13 cellular contexts compared by ENCODE assay signal in the genomic region with DNA sequence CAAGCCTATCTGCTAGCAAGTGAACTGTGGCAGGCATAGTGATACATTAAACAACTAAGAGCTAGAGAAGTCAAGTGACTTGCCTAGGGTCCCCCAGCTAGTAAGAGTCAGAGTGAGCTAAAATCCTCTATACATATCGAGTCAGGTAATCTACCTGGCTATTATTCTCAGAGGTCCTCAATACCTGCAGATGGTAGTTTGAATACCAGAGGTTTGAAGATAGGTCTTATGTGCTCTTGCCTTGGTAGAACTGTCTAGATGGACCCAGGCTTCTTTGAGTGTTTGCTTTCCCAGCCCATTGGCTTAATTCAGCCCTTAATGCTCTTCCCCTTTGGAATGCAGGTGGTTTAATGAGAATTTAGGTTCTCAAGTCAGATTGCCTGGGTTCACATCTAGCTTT. TPM values are rescaled to one million over a fixed set of nuclear protein-coding genes. Genes with fewer than 3 reads are reported as not detected.
A peak's percentile ranks its signal among the peaks of the same experiment; 100 is the strongest.
DNase-seq lines count a peak whose midpoint lies in the region; ATAC-seq, FAIRE-seq and TF ChIP-seq lines count a peak whose summit lies in the region.
"Had no signal": no experiment of that assay in that cellular context is flagged by ENCODE, and none has a peak within 500 bp of the region (broad histone marks: within the 10 kb centered on the region; RNA-seq: fewer than 3 reads in every experiment).

No MANE protein-coding gene starts in this region.

- no peak for DNase-seq in CD4-positive, alpha-beta memory T cell
- DNase-seq in GM12878 (ENCODE audit: low read depth, low spot score) (no peak), KBM-7 (no peak), SHP77 (lab: John Stamatoyannopoulos, UW) (no peak), NCI-H2029 (lab: John Stamatoyannopoulos, UW) (no peak)
- no peak for DNase-seq in naive thymus-derived CD8-positive, alpha-beta T cell
- DNase-seq: DMS79 treated with DMSO at 0.1 percent for 48 hours; stimulated activated naive CD4-positive, alpha-beta T cell treated with Interleukin-2 at 50 U/mL for 16 hours had no signal

- no peaks in the 10 kb centered on the region for H3K9me3 ChIP-seq in CD4-positive, alpha-beta memory T cell (ENCODE audit: control insufficient read depth in 1 of 2, low read length in 2 of 2)
- H3K9me3 ChIP-seq in GM12878 (replicated peaks; ENCODE audit: control insufficient read depth, insufficient read depth, low read length), result no peaks in the 10 kb centered on the region

- no peaks in the 10 kb centered on the region for H3K9me3 Mint-ChIP-seq in CD4-positive, alpha-beta memory T cell
- H3K9me3 Mint-ChIP-seq in naive thymus-derived CD8-positive, alpha-beta T cell, result no peaks in the 10 kb centered on the region

- peak overlapping the region in 6 of 7 donors; percentile 30 to 95 (median 92) for H3K27ac Mint-ChIP-seq in CD4-positive, alpha-beta memory T cell
- H3K27ac Mint-ChIP-seq in naive thymus-derived CD8-positive, alpha-beta T cell, result peak overlapping the region; percentile 37 to 96 (median 90)

- no peaks in the 10 kb centered on the region for H4K20me1 ChIP-seq in KMS-11 (ENCODE audit: insufficient read depth)
- no peaks in the 10 kb centered on the region for H4K20me1 ChIP-seq in GM12878 (ENCODE audit: control insufficient read depth, insufficient read depth)

- H3K27me3 Mint-ChIP-seq in CD4-positive, alpha-beta memory T cell, result no peaks in the 10 kb centered on the region
- H3K27me3 Mint-ChIP-seq in naive thymus-derived CD8-positive, alpha-beta T cell, result peaks cover 0 to 2% (median 0%) of the 10 kb centered on the region in 5 donors

- no peak for ATAC-seq in GM12878
- ATAC-seq in naive thymus-derived CD8-positive, alpha-beta T cell, result no peak
- no peak for ATAC-seq in HG02870 (IDR thresholded peaks at IDR 0.05; ENCODE audit: unreplicated experiment)

- H3K36me3 ChIP-seq in CD4-positive, alpha-beta memory T cell (ENCODE audit: insufficient read depth, low read length), result peaks cover 4% of the 10 kb centered on the region
- no peaks in the 10 kb centered on the region for H3K36me3 ChIP-seq in KMS-11 (ENCODE audit: insufficient read depth)
- H3K36me3 ChIP-seq in GM12878 (ENCODE audit: control insufficient read depth in 2 of 2, insufficient read depth in 2 of 2, low read length in 1 of 2), result no peaks in the 10 kb centered on the region; a peak in 1 of 4 replicates

- no peak for TF ChIP-seq RAD21 in GM12878 (IDR thresholded peaks at IDR 0.05; ENCODE audit: insufficient read depth, low read depth, low read length)

- SMC1A ChIA-PET in GM12878 (lab: Charles Lee; ENCODE audit: uncharacterized antibody, unreplicated experiment), result interaction anchor here (0.7 to 1.4 kb wide), 4 partner anchors 8 to 342 kb away, joined by 3 to 6 read pairs (median 4); no protein-coding TSS in a partner anchor

- intact Hi-C loops in CD4-positive, alpha-beta memory T cell (cut with micrococcal nuclease), result loop anchor here (1.0 to 5.0 kb wide), 2 partner anchors 73 to 199 kb away; a partner anchor contains a TSS
- intact Hi-C loops in GM12878 (cut with micrococcal nuclease; ENCODE audit: unreplicated experiment), result loop anchor here (5.0 kb wide), 1 partner anchor 74 kb away; a partner anchor contains a TSS

- H3K36me3 Mint-ChIP-seq in CD4-positive, alpha-beta memory T cell, result peaks cover 12 to 15% of the 10 kb centered on the region in 2 donors
- peaks cover 0 to 14% (median 0%) of the 10 kb centered on the region in 3 donors for H3K36me3 Mint-ChIP-seq in naive thymus-derived CD8-positive, alpha-beta T cell

- POLR2A ChIA-PET in CD4-positive, alpha-beta memory T cell (lab: Charles Lee; ENCODE audit: partially characterized antibody), result interaction anchor here (0.8 to 2.2 kb wide), 7 partner anchors 52 to 1240 kb away, joined by 3 to 19 read pairs (median 5); a partner anchor contains a TSS
- POLR2A ChIA-PET in GM12878 (lab: Charles Lee), result interaction anchor here (0.5 to 4.0 kb wide), 3 partner anchors 52 to 410 kb away, joined by 5 to 16 read pairs (median 7); a partner anchor contains a TSS
- POLR2A ChIA-PET in naive thymus-derived CD8-positive, alpha-beta T cell (lab: Charles Lee), result interaction anchor here (1.0 to 3.5 kb wide), 5 partner anchors 52 to 411 kb away, joined by 3 to 22 read pairs (median 12); a partner anchor contains a TSS

- H2AFZ ChIP-seq in KMS-11 (ENCODE audit: low read depth) (no peak overlapping the region), GM12878 (ENCODE audit: control insufficient read depth, low read depth, low read length) (no peak overlapping the region)

- peak overlapping the region; percentile 78 for H3K27ac ChIP-seq in CD4-positive, alpha-beta memory T cell (ENCODE audit: low read depth, low read length)
- H3K27ac ChIP-seq in KMS-11 (no peak overlapping the region), GM12878 (ENCODE audit: control insufficient read depth, insufficient read depth) (no peak overlapping the region)

- peak overlapping the region; percentile 86 to 93 (median 90) for H3K4me3 Mint-ChIP-seq in CD4-positive, alpha-beta memory T cell
- peak overlapping the region; percentile 82 to 97 (median 92) for H3K4me3 Mint-ChIP-seq in naive thymus-derived CD8-positive, alpha-beta T cell

- BruUV-seq in GM12878 (replicated peaks; lab: Mats Ljungman, UMichigan), result no TSS peak

- peaks cover 15% of the 10 kb centered on the region for H3K4me1 ChIP-seq in CD4-positive, alpha-beta memory T cell (ENCODE audit: insufficient read depth, low read length)
- H3K4me1 ChIP-seq in KMS-11 (ENCODE audit: low read depth, poor library complexity, severe bottlenecking), result peaks cover 7% of the 10 kb centered on the region
- peaks cover 12% of the 10 kb centered on the region for H3K4me1 ChIP-seq in GM12878 (ENCODE audit: control insufficient read depth, insufficient read depth, low read length)

- 67% methylated on average over 1 of the region's 1 CpG for WGBS in GM12878 (ENCODE audit: insufficient coverage, insufficient replicate concordance, low lambda C conversion rate, missing lambda C conversion rate)

- H3K9ac ChIP-seq in KMS-11 (no peak overlapping the region), GM12878 (ENCODE audit: control insufficient read depth, insufficient read depth, low read length) (no peak overlapping the region)

- no peak for TF ChIP-seq EP300 in GM12878 (IDR thresholded peaks at IDR 0.05; ENCODE audit: borderline replicate concordance in 1 of 2, control insufficient read depth in 1 of 2, low read depth in 2 of 2, low read length in 2 of 2)

- no peak for TF ChIP-seq POLR2A in GM12878 (IDR thresholded peaks at IDR 0.05; ENCODE audit: low read depth, low read length)

- CTCF ChIA-PET in CD4-positive, alpha-beta memory T cell (lab: Charles Lee; ENCODE audit: partially characterized antibody), result interaction anchor here (2.0 kb wide), 1 partner anchor 58 kb away, joined by 8 read pairs; no protein-coding TSS in a partner anchor
- CTCF ChIA-PET in GM12878 (lab: Yijun Ruan, JAX), result interaction anchor here (0.8 kb wide), 1 partner anchor 36 kb away, joined by 4 read pairs; no protein-coding TSS in a partner anchor

- TF ChIP-seq CTCF in KMS-11 (conservative IDR thresholded peaks at IDR 0.05; ENCODE audit: low read depth, low read length), result no peak
- TF ChIP-seq CTCF in GM12878 (IDR thresholded peaks at IDR 0.05 in 2 of 3, conservative IDR thresholded peaks at IDR 0.05 in 1 of 3; ENCODE audit: control insufficient read depth in 2 of 3, extremely low read depth in 1 of 3, insufficient read depth in 1 of 3, low read depth in 3 of 3, low read length in 3 of 3), result no peak

- no peak overlapping the region for H3K4me3 ChIP-seq in CD4-positive, alpha-beta memory T cell (ENCODE audit: low read length in 2 of 2)
- H3K4me3 ChIP-seq in KMS-11 (IDR thresholded peaks at IDR 0.05; ENCODE audit: insufficient read depth, low read depth, low read length), result no peak overlapping the region
- H3K4me3 ChIP-seq in GM12878, result peak overlapping the region; percentile 92

- H3K4me2 ChIP-seq in KMS-11, result 0 out of 2 replicates have a peak overlapping the region, but pooled peaks have one; percentile 65
- H3K4me2 ChIP-seq in GM12878 (ENCODE audit: control insufficient read depth, insufficient read depth), result peak overlapping the region; percentile 82; the same call in 1 of the 2 replicates

- FAIRE-seq in GM12878 (lab: Jason Lieb, UNC), result no peak

- RAD21 ChIA-PET in GM12878 (lab: Charles Lee; ENCODE audit: unreplicated experiment), result interaction anchor here (1.3 to 1.5 kb wide), 2 partner anchors 73 to 121 kb away, joined by 3 read pairs; no protein-coding TSS in a partner anchor

- H3K79me2 ChIP-seq in KMS-11 (ENCODE audit: insufficient read depth, low read depth) (no peaks in the 10 kb centered on the region), GM12878 (ENCODE audit: control insufficient read depth, insufficient read depth, low read length) (peaks cover 6% of the 10 kb centered on the region; the same call in 1 of the 2 replicates)

- H3K4me1 Mint-ChIP-seq in CD4-positive, alpha-beta memory T cell, result peaks cover 11 to 28% (median 21%) of the 10 kb centered on the region in 4 donors
- H3K4me1 Mint-ChIP-seq in naive thymus-derived CD8-positive, alpha-beta T cell, result peaks cover 10 to 28% (median 24%) of the 10 kb centered on the region in 4 donors

- in situ Hi-C loops in GM12878 (cut with MboI), result no loop called here
- in situ Hi-C loops in KBM-7 (cut with MboI; ENCODE audit: low pct_unique_long_range_greater_than_20kb, low sequenced_read_pairs), result no loop called here

- no peaks in the 10 kb centered on the region for H3K27me3 ChIP-seq in CD4-positive, alpha-beta memory T cell (ENCODE audit: insufficient read depth, low read length)
- no peaks in the 10 kb centered on the region for H3K27me3 ChIP-seq in KMS-11 (ENCODE audit: insufficient read depth, low read depth)
- H3K27me3 ChIP-seq in GM12878 (replicated peaks in 1 of 2; ENCODE audit: control insufficient read depth in 2 of 2, insufficient read depth in 2 of 2, low read length in 1 of 2), result no peaks in the 10 kb centered on the region

RNA-seq across cellular contexts. Expression of a gene that starts 1.1 kb away (rescaled TPM):
- 100 to 1,000 TPM; 148 to 151 TPM for total RNA-seq in CD4-positive, alpha-beta memory T cell
- 100 to 1,000 TPM; 134 to 137 TPM for polyA plus RNA-seq in CD4-positive, alpha-beta memory T cell
- 81.3 and 83.1 TPM in 2 replicates for total RNA-seq in GM12878 (2013; cell fraction: nucleolus; rRNA removed)
- total RNA-seq in GM12878 (2014; rRNA removed) (119 and 121 TPM in 2 replicates), GM12878 (2014; rRNA removed; fragmentation: Illumina TruSeq; extraction: Trizol) (114 and 116 TPM in 2 replicates), GM12878 (2021) (142 and 149 TPM in 2 replicates)
- 250 TPM for polyA plus RNA-seq in GM12878 (2011; ENCODE audit: low read depth)
- polyA plus RNA-seq in GM12878 (2011; rRNA removed) (132 and 210 TPM in 2 replicates), GM12878 (2014; fragmentation: Illumina TruSeq; extraction: Trizol) (143 and 148 TPM in 2 replicates), GM12878 (2014; fragmentation: Nextera tagmentation; extraction: Ambion mirVana) (100 to 1,000 TPM; 159 to 205 TPM), GM12878 (2014; rRNA removed) (129 and 130 TPM in 2 replicates), GM12878 (2016; fragmentation: Nextera tagmentation; extraction: Ambion mirVana) (100 to 1,000 TPM in 1 of 2 experiments, 10 to 100 TPM in 1; 90.4 to 101 TPM)
- 267 and 311 TPM in 2 replicates for polyA plus RNA-seq in GM12878 (2011; cell fraction: cytosol; rRNA removed)
- 261 and 310 TPM in 2 replicates for polyA plus RNA-seq in GM12878 (2011; cell fraction: nucleus; rRNA removed)
- polyA plus RNA-seq in GM12878 (2012), result 202 and 229 TPM in 2 replicates
- polyA minus RNA-seq in GM12878 (2011; rRNA and poly(A)+ RNA removed), result 253 and 261 TPM in 2 replicates
- 54.1 and 60.4 TPM in 2 replicates for polyA minus RNA-seq in GM12878 (2011; cell fraction: cytosol; rRNA and poly(A)+ RNA removed)
- 30.6 and 48.4 TPM in 2 replicates for polyA minus RNA-seq in GM12878 (2011; cell fraction: nucleus; rRNA and poly(A)+ RNA removed)
- 100 to 1,000 TPM; 146 to 149 TPM for total RNA-seq in naive thymus-derived CD8-positive, alpha-beta T cell
- polyA plus RNA-seq in naive thymus-derived CD8-positive, alpha-beta T cell, result 100 to 1,000 TPM; 129 to 150 (median 149) TPM

RNA-seq across cellular contexts. Expression of a gene that starts 13.5 kb away (rescaled TPM):
- total RNA-seq in CD4-positive, alpha-beta memory T cell, result not detected
- polyA plus RNA-seq in CD4-positive, alpha-beta memory T cell, result not detected
- not detected in 2 replicates for total RNA-seq in GM12878 (2013; cell fraction: nucleolus; rRNA removed)
- total RNA-seq in GM12878 (2014; rRNA removed) (not detected in 2 replicates), GM12878 (2014; rRNA removed; fragmentation: Illumina TruSeq; extraction: Trizol) (not detected in 2 replicates), GM12878 (2021) (not detected in 2 replicates)
- not detected for polyA plus RNA-seq in GM12878 (2011; ENCODE audit: low read depth)
- polyA plus RNA-seq in GM12878 (2011; rRNA removed) (not detected in 2 replicates), GM12878 (2014; fragmentation: Illumina TruSeq; extraction: Trizol) (not detected in 2 replicates), GM12878 (2014; fragmentation: Nextera tagmentation; extraction: Ambion mirVana) (not detected), GM12878 (2014; rRNA removed) (not detected in 2 replicates), GM12878 (2016; fragmentation: Nextera tagmentation; extraction: Ambion mirVana) (not detected)
- polyA plus RNA-seq in GM12878 (2011; cell fraction: cytosol; rRNA removed), result not detected in 2 replicates
- polyA plus RNA-seq in GM12878 (2011; cell fraction: nucleus; rRNA removed), result not detected in 2 replicates
- polyA plus RNA-seq in GM12878 (2012), result not detected in 2 replicates
- not detected in 2 replicates for polyA minus RNA-seq in GM12878 (2011; rRNA and poly(A)+ RNA removed)
- not detected in 2 replicates for polyA minus RNA-seq in GM12878 (2011; cell fraction: cytosol; rRNA and poly(A)+ RNA removed)
- not detected in 2 replicates for polyA minus RNA-seq in GM12878 (2011; cell fraction: nucleus; rRNA and poly(A)+ RNA removed)
- total RNA-seq in naive thymus-derived CD8-positive, alpha-beta T cell, result not detected
- polyA plus RNA-seq in naive thymus-derived CD8-positive, alpha-beta T cell, result not detected
- total RNA-seq: kidney epithelial cell, SK-MEL-5, skeletal muscle tissue had no signal
